In genomic region chr19:1153891-1154730, GRCh38 we compare ENCODE assay signal across 11 cellular contexts. TPM values are rescaled to one million over a fixed set of nuclear protein-coding genes. Genes with fewer than 3 reads are reported as not detected.
DNase-seq lines count a peak whose midpoint lies in the region; ATAC-seq and TF ChIP-seq lines count a peak whose summit lies in the region.
"Had no signal": no experiment of that assay in that cellular context is flagged by ENCODE, and none has a peak within 500 bp of the region (broad histone marks: within the 10 kb centered on the region; RNA-seq: fewer than 3 reads in every experiment).

No MANE protein-coding gene starts in this region.

- peak overlapping the region; percentile 96 for H2BK120ac ChIP-seq in mesenchymal stem cell (ENCODE audit: low read depth, low read length)

- H4K91ac ChIP-seq in mesenchymal stem cell (ENCODE audit: low read length) = peak overlapping the region; percentile 98

- peak overlapping the region; percentile 94 for H4K8ac ChIP-seq in mesenchymal stem cell (ENCODE audit: low read length)

- H3K4me3 ChIP-seq in PC-9 (0 out of 2 replicates have a peak overlapping the region, but pooled peaks have one; percentile 42), dorsolateral prefrontal cortex (peak overlapping the region in 9 of 59 donors; percentile 8 to 38 (median 21)), mesenchymal stem cell (ENCODE audit: insufficient read depth in 1 of 2, low read depth in 1 of 2, low read length in 2 of 2) (peak overlapping the region in 1 of 2 experiments; percentile 71), stomach (peak overlapping the region in 3 of 4 donors; percentile 28 to 35 (median 31))

- WGBS in mesenchymal stem cell = 98% methylated on average over 54 of the region's 58 CpGs
- WGBS in stomach, 5 donors = 79 to 95% (median 94%) methylated on average over 16 to 58 of the region's 58 CpGs

- no TSS peak for BruUV-seq in PC-9 (replicated peaks; lab: Mats Ljungman, UMichigan)

- TF ChIP-seq EP300 in stomach (IDR thresholded peaks at IDR 0.05) = no peak

- H3F3A ChIP-seq in PC-9 (ENCODE audit: insufficient read depth, low read depth) = peaks cover 23% of the 10 kb centered on the region; the same call in 1 of the 2 replicates

- peaks cover 36% of the 10 kb centered on the region for H3K79me1 ChIP-seq in mesenchymal stem cell (replicated peaks; ENCODE audit: low read length, poor library complexity, severe bottlenecking)

- H3K4me1 ChIP-seq in PC-9 (replicated peaks; ENCODE audit: insufficient read depth) (peaks cover 19% of the 10 kb centered on the region), mesenchymal stem cell (ENCODE audit: control insufficient read depth, insufficient read depth, low read depth, low read length) (peaks cover 27% of the 10 kb centered on the region), stomach (peaks cover 27 to 87% (median 39%) of the 10 kb centered on the region in 4 donors)

- POLR2A ChIA-PET in PC-9 (lab: Charles Lee; ENCODE audit: unreplicated experiment) = no interaction called here

- TF ChIP-seq CTCF in PC-9 (conservative IDR thresholded peaks at IDR 0.05) (no peak), dorsolateral prefrontal cortex (IDR thresholded peaks at IDR 0.05 in 54 of 56, conservative IDR thresholded peaks at IDR 0.05 in 2 of 56; ENCODE audit: low read depth in 1 of 56, partially characterized antibody in 56 of 56) (no peak), stomach (IDR thresholded peaks at IDR 0.05) (no peak)

- H2AK5ac ChIP-seq in mesenchymal stem cell (ENCODE audit: low read length, severe bottlenecking) = peak overlapping the region; percentile 1

- intact Hi-C loops in PC-9 (cut with micrococcal nuclease; ENCODE audit: unreplicated experiment) (no loop called here), dorsolateral prefrontal cortex (cut with DNase I) (no loop called here), stomach (cut with DNase I; ENCODE audit: low total_unique reads) (no loop called here)

- peak overlapping the region; percentile 88 to 96 for H3K18ac ChIP-seq in mesenchymal stem cell (ENCODE audit: low read depth in 1 of 2, low read length in 2 of 2)

- H3K9me2 ChIP-seq in PC-9 (ENCODE audit: insufficient read depth) = no peaks in the 10 kb centered on the region

- H3K27ac ChIP-seq in PC-9 (peak overlapping the region; percentile 34; the same call in 1 of the 2 replicates), dorsolateral prefrontal cortex (peak overlapping the region in 42 of 59 donors; percentile 11 to 93 (median 70)), mesenchymal stem cell (ENCODE audit: low read length, poor library complexity, severe bottlenecking) (no peak overlapping the region), stomach (peak overlapping the region; percentile 6 to 93 (median 89))

- peak overlapping the region; percentile 99 for H2BK15ac ChIP-seq in mesenchymal stem cell (ENCODE audit: low read depth, poor library complexity, severe bottlenecking)

- H3K23ac ChIP-seq in mesenchymal stem cell (ENCODE audit: low read length in 2 of 2) = no peak overlapping the region

- CTCF ChIA-PET in PC-9 (lab: Charles Lee) = no interaction called here

- H3K9me3 ChIP-seq in PC-9 (ENCODE audit: insufficient read depth, low read depth) (no peaks in the 10 kb centered on the region), mesenchymal stem cell (ENCODE audit: control insufficient read depth, low read length) (no peaks in the 10 kb centered on the region), stomach (no peaks in the 10 kb centered on the region)

- no peak overlapping the region for H2BK5ac ChIP-seq in mesenchymal stem cell (ENCODE audit: low read depth, low read length, poor library complexity, severe bottlenecking)

- peaks cover 37% of the 10 kb centered on the region for H4K20me1 ChIP-seq in PC-9 (ENCODE audit: insufficient read depth)

- H3K9ac ChIP-seq in mesenchymal stem cell (ENCODE audit: low read length) = peak overlapping the region; percentile 84

- H3K27me3 ChIP-seq in PC-9 (ENCODE audit: insufficient read depth, low read depth) (no peaks in the 10 kb centered on the region), dorsolateral prefrontal cortex (no peaks in the 10 kb centered on the region), mesenchymal stem cell (ENCODE audit: control insufficient read depth in 1 of 2, insufficient read depth in 1 of 2, low read length in 2 of 2) (no peaks in the 10 kb centered on the region), stomach (no peaks in the 10 kb centered on the region)

- H2AFZ ChIP-seq in PC-9 = no peak overlapping the region
- no peak overlapping the region for H2AFZ ChIP-seq in mesenchymal stem cell (ENCODE audit: low read depth, low read length)

- no peak for DNase-seq in PC-9
- no peak for DNase-seq in dorsolateral prefrontal cortex
- DNase-seq in mesenchymal stem cell = no peak
- no peak for DNase-seq in stomach
- DNase-seq in HPDE6-E6E7 (ENCODE audit: extremely low spot score) = no peak
- no peak for DNase-seq in NCI-H226
- DNase-seq: activated naive CD8-positive, alpha-beta T cell treated with anti-CD3 and anti-CD28 coated beads, Interleukin-2, amount 10 ng/mL, durations not matched to agents 7 days and 5 days; CD4-positive, CD25-positive, alpha-beta regulatory T cell; KG1 had no signal

- peaks cover 56% of the 10 kb centered on the region for H3K79me2 ChIP-seq in PC-9 (ENCODE audit: low read depth)

- H3K4ac ChIP-seq in mesenchymal stem cell (ENCODE audit: low read depth in 1 of 2, low read length in 2 of 2) = peak overlapping the region; percentile 94

- H2BK12ac ChIP-seq in mesenchymal stem cell (ENCODE audit: low read length in 2 of 2) = peak overlapping the region; percentile 79 to 94

- H3K36me3 ChIP-seq in PC-9 (ENCODE audit: low read depth) (no peaks in the 10 kb centered on the region), mesenchymal stem cell (ENCODE audit: control insufficient read depth in 1 of 2, insufficient read depth in 2 of 2, low read depth in 1 of 2, low read length in 2 of 2) (peaks cover 32 to 88% of the 10 kb centered on the region in 2 experiments), stomach (peaks cover 24 to 79% (median 67%) of the 10 kb centered on the region in 4 donors)

- H3K14ac ChIP-seq in mesenchymal stem cell (ENCODE audit: low read length in 2 of 2) = peak overlapping the region in 1 of 2 experiments; percentile 66

- H3K4me2 ChIP-seq in PC-9 (peak overlapping the region; percentile 74), mesenchymal stem cell (ENCODE audit: low read length, poor library complexity, severe bottlenecking) (no peak overlapping the region)

- ATAC-seq in HG03354 (IDR thresholded peaks at IDR 0.05; ENCODE audit: poor library complexity, severe bottlenecking, unreplicated experiment) = no peak
- ATAC-seq in GM18909 (IDR thresholded peaks at IDR 0.05; ENCODE audit: poor library complexity, unreplicated experiment) = no peak

- no peak for TF ChIP-seq POLR2A in stomach (IDR thresholded peaks at IDR 0.05)

RNA-seq across cellular contexts. Expression of gene SBNO2, which starts 20.0 kb away (rescaled TPM):
- total RNA-seq in PC-9 (2021) (75.6 and 82.4 TPM in 2 replicates), dorsolateral prefrontal cortex (10 to 100 TPM; 10.1 to 52.7 (median 22.7) TPM), stomach (10 to 100 TPM; 19.3 to 74.7 (median 63.5) TPM)
- 32.3 TPM for polyA plus RNA-seq in mesenchymal stem cell (2013, experiment 1 of 2)
- 31.7 TPM for polyA plus RNA-seq in mesenchymal stem cell (2013, experiment 2 of 2)
- 10 to 100 TPM; 16.3 to 36.1 (median 23.6) TPM for polyA plus RNA-seq in stomach

RNA-seq across cellular contexts. Expression of gene GPX4, which starts 50.3 kb away (rescaled TPM):
- 465 and 489 TPM in 2 replicates for total RNA-seq in PC-9 (2021)
- total RNA-seq in dorsolateral prefrontal cortex = 100 to 1,000 TPM; 189 to 425 (median 310) TPM
- 676 TPM for polyA plus RNA-seq in mesenchymal stem cell (2013, experiment 1 of 2)
- polyA plus RNA-seq in mesenchymal stem cell (2013, experiment 2 of 2) = 686 TPM
- 100 to 1,000 TPM in 4 of 5 donors, 10 to 100 TPM in 1; 90.0 to 710 (median 158) TPM for total RNA-seq in stomach
- polyA plus RNA-seq in stomach = 100 to 1,000 TPM; 433 to 532 (median 509) TPM

RNA-seq across cellular contexts. Expression of gene STK11, which starts 51.5 kb away (rescaled TPM):
- total RNA-seq in PC-9 (2021) (53.0 and 59.5 TPM in 2 replicates), dorsolateral prefrontal cortex (10 to 100 TPM; 40.6 to 90.6 (median 56.3) TPM), stomach (100 to 1,000 TPM in 1 of 5 donors, 10 to 100 TPM in 4; 55.1 to 368 (median 82.3) TPM)
- polyA plus RNA-seq in mesenchymal stem cell (2013, experiment 1 of 2) = 31.4 TPM
- 31.8 TPM for polyA plus RNA-seq in mesenchymal stem cell (2013, experiment 2 of 2)
- 10 to 100 TPM; 43.1 to 65.3 (median 48.8) TPM for polyA plus RNA-seq in stomach

RNA-seq across cellular contexts. Expression of gene POLR2E, which starts 58.9 kb away (rescaled TPM):
- total RNA-seq in PC-9 (2021) (180 and 237 TPM in 2 replicates), dorsolateral prefrontal cortex (100 to 1,000 TPM; 114 to 230 (median 158) TPM), stomach (100 to 1,000 TPM in 1 of 5 donors, 10 to 100 TPM in 4; 24.5 to 361 (median 40.6) TPM)
- 152 TPM for polyA plus RNA-seq in mesenchymal stem cell (2013, experiment 1 of 2)
- 153 TPM for polyA plus RNA-seq in mesenchymal stem cell (2013, experiment 2 of 2)
- 100 to 1,000 TPM; 109 to 128 (median 123) TPM for polyA plus RNA-seq in stomach
